Comparison of ENCODE assay signal across 1 cellular context in the genomic region with DNA sequence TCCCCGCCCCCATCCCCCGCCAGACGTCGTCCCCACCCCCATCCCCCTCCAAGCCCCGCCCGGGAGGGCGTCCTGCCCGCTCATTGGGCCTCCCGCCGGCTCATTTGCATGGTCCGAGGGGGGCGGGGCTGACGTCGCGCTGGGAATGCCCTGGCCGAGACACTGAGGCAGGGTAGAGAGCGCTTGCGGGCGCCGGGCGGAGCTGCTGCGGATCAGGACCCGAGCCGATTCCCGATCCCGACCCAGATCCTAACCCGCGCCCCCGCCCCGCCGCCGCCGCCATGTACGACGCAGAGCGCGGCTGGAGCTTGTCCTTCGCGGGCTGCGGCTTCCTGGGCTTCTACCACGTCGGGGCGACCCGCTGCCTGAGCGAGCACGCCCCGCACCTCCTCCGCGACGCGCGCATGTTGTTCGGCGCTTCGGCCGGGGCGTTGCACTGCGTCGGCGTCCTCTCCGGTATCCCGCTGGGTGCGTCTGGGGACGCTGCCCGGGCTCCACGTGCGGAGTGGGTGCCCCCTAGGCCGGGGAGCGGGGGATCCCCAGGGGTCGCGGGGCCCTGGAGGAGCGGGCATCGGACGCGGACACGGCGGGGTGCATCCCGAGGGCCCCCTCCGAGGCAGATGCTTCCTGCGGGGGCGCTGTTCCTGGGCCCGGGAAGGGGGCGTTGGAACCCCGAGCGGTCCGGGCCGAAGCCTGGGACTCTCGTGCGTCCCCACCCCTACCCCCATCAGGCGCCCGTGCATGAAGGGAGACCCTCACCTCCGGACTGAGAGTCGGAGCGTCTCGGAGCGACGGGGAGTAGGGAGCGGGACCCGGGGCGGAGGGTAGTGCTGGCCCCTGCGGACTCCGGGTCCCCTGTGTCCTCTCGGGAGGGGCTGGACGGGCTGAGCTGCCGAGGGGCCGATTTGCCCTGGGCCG.
TF ChIP-seq lines count a peak whose summit lies in the region.

A gene with protein sequence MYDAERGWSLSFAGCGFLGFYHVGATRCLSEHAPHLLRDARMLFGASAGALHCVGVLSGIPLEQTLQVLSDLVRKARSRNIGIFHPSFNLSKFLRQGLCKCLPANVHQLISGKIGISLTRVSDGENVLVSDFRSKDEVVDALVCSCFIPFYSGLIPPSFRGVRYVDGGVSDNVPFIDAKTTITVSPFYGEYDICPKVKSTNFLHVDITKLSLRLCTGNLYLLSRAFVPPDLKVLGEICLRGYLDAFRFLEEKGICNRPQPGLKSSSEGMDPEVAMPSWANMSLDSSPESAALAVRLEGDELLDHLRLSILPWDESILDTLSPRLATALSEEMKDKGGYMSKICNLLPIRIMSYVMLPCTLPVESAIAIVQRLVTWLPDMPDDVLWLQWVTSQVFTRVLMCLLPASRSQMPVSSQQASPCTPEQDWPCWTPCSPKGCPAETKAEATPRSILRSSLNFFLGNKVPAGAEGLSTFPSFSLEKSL (plus strand): TSS at position 175 of the 918 bp plus-strand sequence. CDS start 107 bp downstream, at position 282.

TF ChIP-seq in HepG2, 621 proteins besides CTCF, POLR2A, EP300 and RAD21 (continued from another document):
- TF ChIP-seq, protein P1, sequence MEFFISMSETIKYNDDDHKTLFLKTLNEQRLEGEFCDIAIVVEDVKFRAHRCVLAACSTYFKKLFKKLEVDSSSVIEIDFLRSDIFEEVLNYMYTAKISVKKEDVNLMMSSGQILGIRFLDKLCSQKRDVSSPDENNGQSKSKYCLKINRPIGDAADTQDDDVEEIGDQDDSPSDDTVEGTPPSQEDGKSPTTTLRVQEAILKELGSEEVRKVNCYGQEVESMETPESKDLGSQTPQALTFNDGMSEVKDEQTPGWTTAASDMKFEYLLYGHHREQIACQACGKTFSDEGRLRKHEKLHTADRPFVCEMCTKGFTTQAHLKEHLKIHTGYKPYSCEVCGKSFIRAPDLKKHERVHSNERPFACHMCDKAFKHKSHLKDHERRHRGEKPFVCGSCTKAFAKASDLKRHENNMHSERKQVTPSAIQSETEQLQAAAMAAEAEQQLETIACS (CRISPR knock-in tag; IDR thresholded peaks at IDR 0.05) = peak; percentile 51; the same call in 1 of the 2 replicates
- TF ChIP-seq RFXANK (CRISPR knock-in tag; IDR thresholded peaks at IDR 0.05) = no peak
- peak; percentile 69; the same call in 1 of the 2 replicates for TF ChIP-seq ZNF709 (CRISPR knock-in tag; IDR thresholded peaks at IDR 0.05)
- peak; percentile 92 for TF ChIP-seq POLR2G (IDR thresholded peaks at IDR 0.05; ENCODE audit: low read depth, low read length)
- TF ChIP-seq KLF13 (CRISPR knock-in tag; IDR thresholded peaks at IDR 0.05) = no peak
- 0 out of 2 replicates have a peak, but pooled peaks have one; percentile 6 for TF ChIP-seq GTF2F1 (IDR thresholded peaks at IDR 0.05; ENCODE audit: low read length)
- TF ChIP-seq BRCA1 (CRISPR knock-in tag; IDR thresholded peaks at IDR 0.05) = peak; percentile 61; the same call in 1 of the 2 replicates
- TF ChIP-seq ZNF572 (CRISPR knock-in tag; IDR thresholded peaks at IDR 0.05) = 0 out of 2 replicates have a peak, but pooled peaks have one; percentile 20
- peak; percentile 41 for TF ChIP-seq HNRNPK (IDR thresholded peaks at IDR 0.05; ENCODE audit: low read depth, low read length, poor library complexity, severe bottlenecking)
- peak; percentile 59; the same call in 1 of the 2 replicates for TF ChIP-seq ZSCAN25 (CRISPR knock-in tag; IDR thresholded peaks at IDR 0.05)
- 0 out of 2 replicates have a peak, but pooled peaks have one; percentile 50 for TF ChIP-seq SRY (CRISPR knock-in tag; IDR thresholded peaks at IDR 0.05)
- TF ChIP-seq, protein P2, sequence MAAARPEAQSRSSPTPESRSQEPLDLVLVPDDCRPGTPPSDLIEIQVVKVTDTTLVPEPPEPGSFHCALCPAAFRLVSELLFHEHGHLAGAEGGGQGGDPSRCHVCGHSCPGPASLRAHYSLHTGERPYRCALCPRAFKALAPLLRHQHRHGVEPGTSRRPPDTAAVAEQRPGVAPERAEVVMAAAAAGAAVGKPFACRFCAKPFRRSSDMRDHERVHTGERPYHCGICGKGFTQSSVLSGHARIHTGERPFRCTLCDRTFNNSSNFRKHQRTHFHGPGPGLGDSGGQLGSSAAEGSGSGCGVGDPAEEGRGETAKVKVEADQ (CRISPR knock-in tag; IDR thresholded peaks at IDR 0.05; ENCODE audit: borderline replicate concordance) = peak; percentile 74; the same call in 1 of the 2 replicates
- no peak for TF ChIP-seq ZNF577 (CRISPR knock-in tag; IDR thresholded peaks at IDR 0.05; ENCODE audit: borderline replicate concordance, low read depth)
- TF ChIP-seq NCOA5 (CRISPR knock-in tag; IDR thresholded peaks at IDR 0.05) = peak; percentile 83; the same call in 1 of the 2 replicates
- TF ChIP-seq NR1H2 (CRISPR knock-in tag; IDR thresholded peaks at IDR 0.05; ENCODE audit: borderline replicate concordance, low read depth) = 0 out of 2 replicates have a peak, but pooled peaks have one; percentile 36
- TF ChIP-seq ZNF263 (CRISPR knock-in tag; IDR thresholded peaks at IDR 0.05) = peak; percentile 36; the same call in 1 of the 2 replicates
- TF ChIP-seq MEIS1 (CRISPR knock-in tag; IDR thresholded peaks at IDR 0.05; ENCODE audit: borderline replicate concordance) = 0 out of 2 replicates have a peak, but pooled peaks have one; percentile 49
- no peak for TF ChIP-seq ZMYM2 (CRISPR knock-in tag; IDR thresholded peaks at IDR 0.05)
- TF ChIP-seq NFATC3 (CRISPR knock-in tag; IDR thresholded peaks at IDR 0.05) = peak; percentile 70; the same call in 1 of the 2 replicates
- peak; percentile 97 for TF ChIP-seq ZNF563 (CRISPR knock-in tag; IDR thresholded peaks at IDR 0.05)
- peak; percentile 53; the same call in 1 of the 2 replicates for TF ChIP-seq DMAP1 (CRISPR knock-in tag; IDR thresholded peaks at IDR 0.05)
